ENCODE assay signal across 1 cellular context in genomic region chr20:51019598-51020592, GRCh38.
TF ChIP-seq lines count a peak whose summit lies in the region.

No MANE protein-coding gene starts in this region.

TF ChIP-seq in GM23338, 12 proteins besides CTCF, POLR2A, EP300 and RAD21 (continued from another document):
- no peak for TF ChIP-seq REST (IDR thresholded peaks at IDR 0.05; ENCODE audit: unreplicated experiment)
- TF ChIP-seq EZH2 (IDR thresholded peaks at IDR 0.05; ENCODE audit: low read depth, unreplicated experiment) = no peak
- TF ChIP-seq NANOG (IDR thresholded peaks at IDR 0.05; ENCODE audit: borderline replicate concordance) = no peak
